8 cellular contexts compared by ENCODE assay signal in genomic region chr7:43758861-43759683, GRCh38. TPM values are rescaled to one million over a fixed set of nuclear protein-coding genes. Genes with fewer than 3 reads are reported as not detected.
DNase-seq lines count a peak whose midpoint lies in the region; ATAC-seq and TF ChIP-seq lines count a peak whose summit lies in the region.

No MANE protein-coding gene starts in this region.

- ATAC-seq in GM21447 (IDR thresholded peaks at IDR 0.05; ENCODE audit: unreplicated experiment): peak; percentile 42

- no peaks in the 10 kb centered on the region for H3K36me3 ChIP-seq in HUES6 (ENCODE audit: control insufficient read depth, insufficient read depth, low read length)
- H3K36me3 ChIP-seq in liver (ENCODE audit: control insufficient read depth in 4 of 4, insufficient read depth in 3 of 4, low read depth in 1 of 4, low read length in 3 of 4): no peaks in the 10 kb centered on the region

- DNase-seq in GDM1 (lab: John Stamatoyannopoulos, UW) (peak; percentile 16), coronary artery (ENCODE audit: low spot score) (no peak), MV-4-11 (lab: John Stamatoyannopoulos, UW) (no peak)
- DNase-seq in activated CD4-positive, CD25-positive, alpha-beta regulatory T cell treated with anti-CD3 and anti-CD28 coated beads, Interleukin-2, amount 50 U/mL, for 16 hours (ENCODE audit: low read depth, low spot score): peak; percentile 5
- peak; percentile 35 for DNase-seq in stimulated activated CD8-positive, alpha-beta memory T cell treated with anti-CD3 and anti-CD28 coated beads, Interleukin-12 subunit alpha, Interleukin-12 subunit beta, amount 100 ng/mL, for 4 hours (ENCODE audit: low read depth)

- H3K27me3 ChIP-seq in HUES6 (ENCODE audit: control insufficient read depth, insufficient read depth, low read length) (peaks cover 35% of the 10 kb centered on the region), liver (ENCODE audit: control insufficient read depth in 4 of 4, insufficient read depth in 4 of 4, low read length in 3 of 4) (no peaks in the 10 kb centered on the region)

- H3K9me3 ChIP-seq in HUES6 (ENCODE audit: control insufficient read depth, insufficient read depth, low read depth, low read length) (no peaks in the 10 kb centered on the region), liver (ENCODE audit: control insufficient read depth in 4 of 4, low read length in 3 of 4) (no peaks in the 10 kb centered on the region)

- H3K4me3 ChIP-seq in HUES6 (ENCODE audit: low read depth, low read length) (peak overlapping the region; percentile 93), coronary artery (peak overlapping the region; percentile 88), liver (ENCODE audit: low read depth in 1 of 3, low read length in 3 of 3) (peak overlapping the region; percentile 58 to 85 (median 79))

- H3K27ac ChIP-seq in HUES6 (ENCODE audit: low read depth, low read length) (no peak overlapping the region), coronary artery (peak overlapping the region; percentile 79 to 86), liver (ENCODE audit: low read depth in 1 of 2, low read length in 2 of 2) (peak overlapping the region in 1 of 2 donors; percentile 54)

- no peak for TF ChIP-seq CTCF in coronary artery (IDR thresholded peaks at IDR 0.05)
- TF ChIP-seq CTCF in liver (IDR thresholded peaks at IDR 0.05; ENCODE audit: low read depth, low read length, missing input control): no peak

- WGBS in liver: 8% methylated on average over 51 of the region's 51 CpGs

- no peak for TF ChIP-seq RAD21 in liver (IDR thresholded peaks at IDR 0.05)

- peak overlapping the region; percentile 62 for H3K9ac ChIP-seq in HUES6 (ENCODE audit: low read length)
- H3K9ac ChIP-seq in liver (ENCODE audit: low read depth in 1 of 2, low read length in 2 of 2): peak overlapping the region; percentile 16 to 78

- H3K4me1 ChIP-seq in HUES6 (ENCODE audit: control insufficient read depth, insufficient read depth, low read length) (peaks cover 26% of the 10 kb centered on the region), liver (ENCODE audit: control insufficient read depth in 4 of 4, insufficient read depth in 4 of 4, low read length in 3 of 4) (peaks cover 0 to 10% (median 4%) of the 10 kb centered on the region in 4 donors)

TF ChIP-seq in liver, 16 proteins besides CTCF, POLR2A, EP300 and RAD21:
- TF ChIP-seq EGR1 (IDR thresholded peaks at IDR 0.05; ENCODE audit: low read depth in 2 of 2) (no peak), YY1 (IDR thresholded peaks at IDR 0.05) (no peak), MAX (IDR thresholded peaks at IDR 0.05) (no peak), ATF3 (IDR thresholded peaks at IDR 0.05) (no peak), REST (IDR thresholded peaks at IDR 0.05) (no peak), FOXA2 (IDR thresholded peaks at IDR 0.05) (no peak), HNF4A (conservative IDR thresholded peaks at IDR 0.05) (no peak), SP1 (IDR thresholded peaks at IDR 0.05) (no peak), JUND (IDR thresholded peaks at IDR 0.05) (no peak), RXRA (IDR thresholded peaks at IDR 0.05) (no peak), HNF4G (IDR thresholded peaks at IDR 0.05) (no peak), ZBTB33 (IDR thresholded peaks at IDR 0.05) (no peak), FOXA1 (IDR thresholded peaks at IDR 0.05) (no peak), GABPA (IDR thresholded peaks at IDR 0.05 in 1 of 2, conservative IDR thresholded peaks at IDR 0.05 in 1 of 2) (no peak), NR2F2 (IDR thresholded peaks at IDR 0.05) (no peak), TAF1 (conservative IDR thresholded peaks at IDR 0.05) (no peak)

RNA-seq across cellular contexts. Expression of gene BLVRA, which starts 0.6 kb away (rescaled TPM):
- 10 to 100 TPM in 1 of 2 donors, 1 to 10 TPM in 1; 5.1 to 23.5 TPM for total RNA-seq in liver
- polyA plus RNA-seq in liver: 1 to 10 TPM; 6.1 to 7.4 TPM

RNA-seq across cellular contexts. Expression of gene COA1, which starts 29.7 kb away (rescaled TPM):
- 10 to 100 TPM; 33.5 to 37.8 TPM for total RNA-seq in liver
- polyA plus RNA-seq in liver: 10 to 100 TPM; 16.6 to 25.3 TPM

Comparison
In these comparisons a context has a peak if more than half of its experiments do, and no peak if none do; other contexts are left out.
1. DNase-seq: peak in GDM1 (single experiment), activated CD4-positive, CD25-positive, alpha-beta regulatory T cell treated with anti-CD3 and anti-CD28 coated beads, Interleukin-2, amount 50 U/mL, for 16 hours (single experiment) and stimulated activated CD8-positive, alpha-beta memory T cell treated with anti-CD3 and anti-CD28 coated beads, Interleukin-12 subunit alpha, Interleukin-12 subunit beta, amount 100 ng/mL, for 4 hours (single experiment); none in coronary artery (single experiment) and MV-4-11 (single experiment).
2. Peak in every context shown above with its lines, with median percentiles within 50 percentile points of each other: H3K4me3 ChIP-seq.